In genomic region chr6:157151989-157152388, GRCh38 we compare ENCODE assay signal across 15 cellular contexts.
DNase-seq lines count a peak whose midpoint lies in the region; ATAC-seq and TF ChIP-seq lines count a peak whose summit lies in the region.
"Had no signal": no experiment of that assay in that cellular context is flagged by ENCODE, and none has a peak within 500 bp of the region (broad histone marks: within the 10 kb centered on the region; RNA-seq: fewer than 3 reads in every experiment).

No MANE protein-coding gene starts in this region.

- WGBS in IMR-90 (ENCODE audit: extremely low coverage in 2 of 2, insufficient read length in 1 of 2), 2 experiments = no CpG with 5 or more reads among the region's 3 CpGs

- no peak overlapping the region for H3K4me3 ChIP-seq in ACC112 (ENCODE audit: low read depth, low read length)
- H3K4me3 ChIP-seq in IMR-90 (ENCODE audit: insufficient read depth, low read depth, low read length) = no peak overlapping the region
- H3K4me3 ChIP-seq in foreskin fibroblast (ENCODE audit: low read depth in 1 of 2, low read length in 2 of 2) = no peak overlapping the region
- H3K4me3 ChIP-seq: lung, ovary had no signal

- peak overlapping the region; percentile 99 for H2BK5ac ChIP-seq in IMR-90 (ENCODE audit: low read depth, low read length, poor library complexity, severe bottlenecking)

- peak; percentile 93 for DNase-seq in IMR-90
- DNase-seq in amniotic epithelial cell (ENCODE audit: low read depth) = peak; percentile 99
- peak; percentile 81 to 84 for DNase-seq in foreskin fibroblast
- no peak for DNase-seq in DMS 273 treated with DMSO at 0.1 percent for 48 hours (lab: John Stamatoyannopoulos, UW)
- DNase-seq: activated CD8-positive, alpha-beta memory T cell treated with anti-CD3 and anti-CD28 coated beads, Interleukin-2, amount 50 U/mL, for 48 hours; effector CD8-positive, alpha-beta T cell; NCI-H1105; NCI-H774; ovary; SHP77 had no signal

- TF ChIP-seq RAD21 in IMR-90 (IDR thresholded peaks at IDR 0.05; ENCODE audit: low read length) = no peak

- peak overlapping the region; percentile 4; the same call in 1 of the 3 replicates for H2BK15ac ChIP-seq in IMR-90 (ENCODE audit: low read depth, low read length)

- no peak overlapping the region for H3K14ac ChIP-seq in IMR-90 (replicated peaks; ENCODE audit: low read depth, low read length)

- H3K27me3 ChIP-seq in ACC112 (ENCODE audit: insufficient read depth, low read length) (no peaks in the 10 kb centered on the region), IMR-90 (ENCODE audit: control insufficient read depth, insufficient read depth, low read length) (no peaks in the 10 kb centered on the region)
- H3K27me3 ChIP-seq: ovary had no signal

- H3K4me1 ChIP-seq in ACC112 (ENCODE audit: control insufficient read depth, insufficient read depth, low read length, unreplicated experiment) (peaks cover 50% of the 10 kb centered on the region), IMR-90 (ENCODE audit: control insufficient read depth, insufficient read depth, low read length) (peaks cover 23% of the 10 kb centered on the region)

- peaks cover 13 to 17% of the 10 kb centered on the region in 2 experiments for H3K79me1 ChIP-seq in IMR-90 (ENCODE audit: low read depth in 1 of 2, low read length in 2 of 2)

- H3K27ac ChIP-seq in ACC112 (ENCODE audit: low read depth, low read length) = peak overlapping the region; percentile 97
- H3K27ac ChIP-seq in IMR-90 (ENCODE audit: insufficient read depth, low read length) = no peak overlapping the region; the same call in 1 of the 2 replicates

- BruUV-seq in IMR-90 (replicated peaks; lab: Mats Ljungman, UMichigan) = no TSS peak

- peak overlapping the region; percentile 4; the same call in 1 of the 2 replicates for H3K4me2 ChIP-seq in IMR-90 (ENCODE audit: low read depth, low read length)

- H4K5ac ChIP-seq in IMR-90 (ENCODE audit: low read depth, low read length) = no peak overlapping the region

- H4K20me1 ChIP-seq in IMR-90 (ENCODE audit: insufficient read depth, low read length) = no peaks in the 10 kb centered on the region; the same call in 1 of the 2 replicates

- H3K36me3 ChIP-seq in ACC112 (ENCODE audit: insufficient read depth, low read length) (no peaks in the 10 kb centered on the region; the same call in 1 of the 2 replicates), IMR-90 (ENCODE audit: control insufficient read depth, insufficient read depth, low read length) (peaks cover 16% of the 10 kb centered on the region)
- H3K36me3 ChIP-seq: ovary had no signal

- CTCF ChIA-PET in IMR-90 (lab: Yijun Ruan, JAX) = interaction anchor here (1.9 kb wide), 1 partner anchor 13 kb away, joined by 4 read pairs; no protein-coding TSS in a partner anchor

- peaks cover 10% of the 10 kb centered on the region for H3K79me2 ChIP-seq in ACC112 (ENCODE audit: control insufficient read depth, insufficient read depth, low read length, unreplicated experiment)

- no peaks in the 10 kb centered on the region for H3K9me3 ChIP-seq in IMR-90 (ENCODE audit: control insufficient read depth, insufficient read depth, low read length)
- H3K9me3 ChIP-seq: ovary had no signal

- no peak overlapping the region for H3K56ac ChIP-seq in IMR-90 (ENCODE audit: extremely low read depth, insufficient read depth, low read length)

- H2AFZ ChIP-seq in ACC112 (ENCODE audit: low read length, unreplicated experiment) (no peak overlapping the region), IMR-90 (replicated peaks; ENCODE audit: low read length, poor library complexity) (no peak overlapping the region)

- H3K18ac ChIP-seq in IMR-90 (ENCODE audit: low read depth, low read length) = no peak overlapping the region

- H2BK20ac ChIP-seq in IMR-90 (ENCODE audit: low read depth, low read length) = no peak overlapping the region

- no peak overlapping the region for H2AK9ac ChIP-seq in IMR-90 (replicated peaks; ENCODE audit: low read depth, low read length, poor library complexity)

- H2BK120ac ChIP-seq in IMR-90 (ENCODE audit: low read depth, low read length) = no peak overlapping the region; the same call in 1 of the 2 replicates

- dilution Hi-C loops in IMR-90 (cut with HindIII; ENCODE audit: low sequenced_read_pairs, unreplicated experiment) = no loop called here

- no peak overlapping the region for H2AK5ac ChIP-seq in IMR-90 (ENCODE audit: low read depth, low read length)

- TF ChIP-seq POLR2A in IMR-90 (IDR thresholded peaks at IDR 0.05; ENCODE audit: low read depth, low read length) = no peak

- no peak overlapping the region for H3K4ac ChIP-seq in IMR-90 (ENCODE audit: low read depth, low read length)

- ATAC-seq in IMR-90 (ENCODE audit: low read depth) (peak; percentile 8; the same call in 1 of the 2 replicates), HG03565 (IDR thresholded peaks at IDR 0.05; ENCODE audit: unreplicated experiment) (no peak), HG02763 (IDR thresholded peaks at IDR 0.05; ENCODE audit: unreplicated experiment) (no peak), GM21447 (IDR thresholded peaks at IDR 0.05; ENCODE audit: unreplicated experiment) (no peak)

- intact Hi-C loops in IMR-90 (cut with micrococcal nuclease) = no loop called here

- peaks cover 22% of the 10 kb centered on the region for H3K9me1 ChIP-seq in IMR-90 (ENCODE audit: insufficient read depth, low read length)

- H4K91ac ChIP-seq in IMR-90 (ENCODE audit: insufficient read depth, low read depth, low read length) = no peak overlapping the region

- no peak overlapping the region; a peak in 1 of 4 replicates for H4K8ac ChIP-seq in IMR-90 (ENCODE audit: low read depth in 2 of 2, low read length in 2 of 2)

- POLR2A ChIA-PET in IMR-90 (lab: Charles Lee; ENCODE audit: unreplicated experiment) = no interaction called here

- H3K9ac ChIP-seq in IMR-90 (ENCODE audit: low read depth, low read length) = no peak overlapping the region

- TF ChIP-seq CTCF in IMR-90 (conservative IDR thresholded peaks at IDR 0.05; ENCODE audit: low read depth, low read length) = no peak
- TF ChIP-seq CTCF in foreskin fibroblast (IDR thresholded peaks at IDR 0.05; ENCODE audit: low read depth, low read length) = no peak

- H3K23ac ChIP-seq in IMR-90 (ENCODE audit: low read depth, low read length) = no peak overlapping the region

- in situ Hi-C loops in IMR-90 (cut with MboI; ENCODE audit: low sequenced_read_pairs) = no loop called here

TF ChIP-seq in IMR-90, 13 proteins besides CTCF, POLR2A, EP300 and RAD21:
- TF ChIP-seq FOS (IDR thresholded peaks at IDR 0.05; ENCODE audit: low read depth, low read length) = 0 out of 2 replicates have a peak, but pooled peaks have one; percentile 14
- TF ChIP-seq CEBPB (IDR thresholded peaks at IDR 0.05; ENCODE audit: low read depth, low read length) = peak; percentile 46; the same call in 1 of the 2 replicates
- no peak for TF ChIP-seq MAFK (IDR thresholded peaks at IDR 0.05; ENCODE audit: low read depth, low read length)
- TF ChIP-seq RCOR1 (IDR thresholded peaks at IDR 0.05; ENCODE audit: insufficient replicate concordance, low read length) = no peak
- TF ChIP-seq CHD1 (IDR thresholded peaks at IDR 0.05; ENCODE audit: low read depth, low read length) = 0 out of 2 replicates have a peak, but pooled peaks have one; percentile 33
